17 cellular contexts compared by ENCODE assay signal in genomic region chr22:27705391-27706080, GRCh38.
A peak's percentile ranks its signal among the peaks of the same experiment; 100 is the strongest.
DNase-seq lines count a peak whose midpoint lies in the region; ATAC-seq, FAIRE-seq and TF ChIP-seq lines count a peak whose summit lies in the region.
"Had no signal": no experiment of that assay in that cellular context is flagged by ENCODE, and none has a peak within 500 bp of the region (broad histone marks: within the 10 kb centered on the region; RNA-seq: fewer than 3 reads in every experiment).

No MANE protein-coding gene starts in this region.

- no peak for FAIRE-seq in K562 (lab: Jason Lieb, UNC)
- FAIRE-seq: A204.1, D721Med had no signal

- peak; percentile 77 for ATAC-seq in K562

- H3K27ac Mint-ChIP-seq in progenitor cell of endocrine pancreas = peak overlapping the region; percentile 54
- H3K27ac Mint-ChIP-seq in T-helper 2 cell treated with Interferon-gamma antibody and Interleukin-4, amounts not matched to agents 5 μg/mL and 100 μg/mL, for 36 hours = no peak overlapping the region
- H3K27ac Mint-ChIP-seq: CD4-positive, alpha-beta memory T cell had no signal

- peaks cover 47% of the 10 kb centered on the region for H3K27me3 Mint-ChIP-seq in progenitor cell of endocrine pancreas
- H3K27me3 Mint-ChIP-seq in T-helper 2 cell treated with Interferon-gamma antibody and Interleukin-4, amounts not matched to agents 5 μg/mL and 100 μg/mL, for 36 hours (ENCODE audit: low read depth) = no peaks in the 10 kb centered on the region

- DNase-seq in NCI-H82 (lab: John Stamatoyannopoulos, UW) = peak; percentile 13
- no peak for DNase-seq in NCI-H82 treated with DMSO at 0.1 percent for 48 hours (lab: John Stamatoyannopoulos, UW; ENCODE audit: unreplicated experiment)
- peak; percentile 12 for DNase-seq in KG1 (lab: John Stamatoyannopoulos, UW)
- no peak for DNase-seq in K562 (ENCODE audit: extremely low read depth in 1 of 4, low spot score in 3 of 4)
- DNase-seq in progenitor cell of endocrine pancreas (ENCODE audit: low spot score, unreplicated experiment) = no peak
- no peak for DNase-seq in thyroid gland
- no peak for DNase-seq in esophagus squamous epithelium (lab: John Stamatoyannopoulos, UW)
- no peak for DNase-seq in T-helper 2 cell treated with Interferon-gamma antibody and Interleukin-4, amounts not matched to agents 5 μg/mL and 100 μg/mL, for 36 hours (ENCODE audit: low spot score)
- DNase-seq: AML-193; CD4-positive, alpha-beta memory T cell; DMS79 treated with DMSO at 0.1 percent for 48 hours; GDM1; GOT3; NCI-H1417; NCI-H1930 had no signal

- H3K36me3 ChIP-seq in K562 (ENCODE audit: control insufficient read depth, insufficient read depth, low read length) (no peaks in the 10 kb centered on the region), thyroid gland (no peaks in the 10 kb centered on the region), esophagus squamous epithelium (no peaks in the 10 kb centered on the region)

- peaks cover 0 to 2% of the 10 kb centered on the region in 2 experiments; a peak in 2 of 5 replicates for H3K4me1 ChIP-seq in K562 (replicated peaks in 1 of 2; ENCODE audit: control insufficient read depth in 2 of 2, insufficient read depth in 2 of 2, low read length in 2 of 2)
- no peaks in the 10 kb centered on the region for H3K4me1 ChIP-seq in thyroid gland
- no peaks in the 10 kb centered on the region for H3K4me1 ChIP-seq in esophagus squamous epithelium

- peaks cover 2% of the 10 kb centered on the region for H3K9me3 Mint-ChIP-seq in progenitor cell of endocrine pancreas (ENCODE audit: low read depth)
- H3K9me3 Mint-ChIP-seq in T-helper 2 cell treated with Interferon-gamma antibody and Interleukin-4, amounts not matched to agents 5 μg/mL and 100 μg/mL, for 36 hours = peaks cover 8% of the 10 kb centered on the region

- H3K27me3 ChIP-seq in K562 (ENCODE audit: control insufficient read depth in 2 of 2, insufficient read depth in 2 of 2, low read length in 2 of 2) = no peaks in the 10 kb centered on the region
- no peaks in the 10 kb centered on the region for H3K27me3 ChIP-seq in thyroid gland
- no peaks in the 10 kb centered on the region for H3K27me3 ChIP-seq in esophagus squamous epithelium

- TF ChIP-seq CTCF in K562 (IDR thresholded peaks at IDR 0.05 in 2 of 3, conservative IDR thresholded peaks at IDR 0.05 in 1 of 3; ENCODE audit: insufficient read depth in 2 of 3, low read depth in 1 of 3, low read length in 3 of 3) = no peak
- no peak for TF ChIP-seq CTCF in progenitor cell of endocrine pancreas (IDR thresholded peaks at IDR 0.05; ENCODE audit: unreplicated experiment)
- TF ChIP-seq CTCF in thyroid gland (IDR thresholded peaks at IDR 0.05) = no peak
- TF ChIP-seq CTCF in esophagus squamous epithelium (IDR thresholded peaks at IDR 0.05) = no peak

- H3K9me3 ChIP-seq in K562 (replicated peaks; ENCODE audit: control insufficient read depth, insufficient read depth, low read depth, low read length) (no peaks in the 10 kb centered on the region), thyroid gland (no peaks in the 10 kb centered on the region), esophagus squamous epithelium (peaks cover 0 to 5% (median 0%) of the 10 kb centered on the region in 3 donors)

- TF ChIP-seq POLR2A in K562 (conservative IDR thresholded peaks at IDR 0.05) = no peak
- TF ChIP-seq POLR2A in thyroid gland (IDR thresholded peaks at IDR 0.05) = no peak
- no peak for TF ChIP-seq POLR2A in esophagus squamous epithelium (IDR thresholded peaks at IDR 0.05)

- no peak overlapping the region for H3K4me3 Mint-ChIP-seq in progenitor cell of endocrine pancreas (ENCODE audit: low read depth)
- no peak overlapping the region for H3K4me3 Mint-ChIP-seq in T-helper 2 cell treated with Interferon-gamma antibody and Interleukin-4, amounts not matched to agents 5 μg/mL and 100 μg/mL, for 36 hours
- H3K4me3 Mint-ChIP-seq: CD4-positive, alpha-beta memory T cell had no signal

- intact Hi-C loops in K562 (cut with micrococcal nuclease) (no loop called here), thyroid gland (cut with DNase I) (no loop called here), esophagus squamous epithelium (cut with DNase I) (no loop called here)

- TF ChIP-seq EP300 in K562 (IDR thresholded peaks at IDR 0.05; ENCODE audit: low read length) = no peak

- WGBS in K562 (ENCODE audit: insufficient coverage, low coverage, missing lambda C conversion rate) = 25% methylated on average over 12 of the region's 12 CpGs
- 62 to 66% methylated on average over 12 of the region's 12 CpGs for WGBS in thyroid gland, 2 donors
- 48 to 58% methylated on average over 12 of the region's 12 CpGs for WGBS in esophagus squamous epithelium, 2 donors

- POLR2A ChIA-PET in K562 (lab: Yijun Ruan, JAX) = no interaction called here

- H3K9ac ChIP-seq in K562 (ENCODE audit: insufficient read depth in 1 of 2, low read depth in 2 of 2, low read length in 2 of 2) = no peak overlapping the region

- no peak for TF ChIP-seq RAD21 in K562 (CRISPR knock-in tag; conservative IDR thresholded peaks at IDR 0.05 in 1 of 2, IDR thresholded peaks at IDR 0.05 in 1 of 2)

- H3K4me3 ChIP-seq in K562 (no peak overlapping the region), thyroid gland (replicated peaks in 1 of 3) (no peak overlapping the region), esophagus squamous epithelium (no peak overlapping the region)

- no peaks in the 10 kb centered on the region for H3K9me1 ChIP-seq in K562 (ENCODE audit: control insufficient read depth, insufficient read depth, low read length)

- BruUV-seq in K562 (replicated peaks; lab: Mats Ljungman, UMichigan) = no TSS peak

- H3K27ac ChIP-seq in K562 (ENCODE audit: extremely low read depth, low read depth, low read length) (no peak overlapping the region), thyroid gland (no peak overlapping the region), esophagus squamous epithelium (no peak overlapping the region)

- no peaks in the 10 kb centered on the region for H4K20me1 ChIP-seq in K562 (replicated peaks; ENCODE audit: control insufficient read depth, insufficient read depth, low read length)

- H3K36me3 Mint-ChIP-seq in progenitor cell of endocrine pancreas (ENCODE audit: insufficient read depth) = peaks cover 5% of the 10 kb centered on the region
- H3K36me3 Mint-ChIP-seq in T-helper 2 cell treated with Interferon-gamma antibody and Interleukin-4, amounts not matched to agents 5 μg/mL and 100 μg/mL, for 36 hours (ENCODE audit: low read depth) = no peaks in the 10 kb centered on the region
- H3K36me3 Mint-ChIP-seq: CD4-positive, alpha-beta memory T cell had no signal

- peaks cover 29% of the 10 kb centered on the region for H3K4me1 Mint-ChIP-seq in progenitor cell of endocrine pancreas (ENCODE audit: low read depth)
- no peaks in the 10 kb centered on the region for H3K4me1 Mint-ChIP-seq in T-helper 2 cell treated with Interferon-gamma antibody and Interleukin-4, amounts not matched to agents 5 μg/mL and 100 μg/mL, for 36 hours (ENCODE audit: low read depth)
- H3K4me1 Mint-ChIP-seq: CD4-positive, alpha-beta memory T cell had no signal

- in situ Hi-C loops in K562 (cut with MboI) = no loop called here

- H3K4me2 ChIP-seq in K562 (ENCODE audit: insufficient read depth, low read length) = no peak overlapping the region; the same call in 1 of the 2 replicates

- H3K79me2 ChIP-seq in K562 (ENCODE audit: control insufficient read depth, insufficient read depth, low read length) = no peaks in the 10 kb centered on the region

- CTCF ChIA-PET in K562 (lab: Yijun Ruan, JAX; ENCODE audit: low intra/inter-chr PET ratio) = no interaction called here

- H2AFZ ChIP-seq in K562 (ENCODE audit: low read depth, low read length) = no peak overlapping the region

TF ChIP-seq in K562, 482 proteins besides CTCF, POLR2A, EP300 and RAD21 (continues in another document):
- TF ChIP-seq HDAC1 (IDR thresholded peaks at IDR 0.05) (no peak), ZNF165 (CRISPR knock-in tag; IDR thresholded peaks at IDR 0.05; ENCODE audit: borderline replicate concordance) (no peak), PTBP1 (IDR thresholded peaks at IDR 0.05; ENCODE audit: low read depth, low read length) (no peak), ZNF184 (CRISPR knock-in tag; IDR thresholded peaks at IDR 0.05) (no peak), RBM34 (IDR thresholded peaks at IDR 0.05; ENCODE audit: borderline replicate concordance, insufficient read depth, low read length) (no peak), YY1 (IDR thresholded peaks at IDR 0.05; ENCODE audit: borderline replicate concordance in 1 of 3, control insufficient read depth in 1 of 3, extremely low read depth in 1 of 3, insufficient read depth in 3 of 3, insufficient read length in 1 of 3, insufficient replicate concordance in 2 of 3, low read depth in 1 of 3, low read length in 2 of 3) (no peak), SIX5 (IDR thresholded peaks at IDR 0.05; ENCODE audit: borderline replicate concordance in 1 of 2, insufficient read depth in 1 of 2, low read depth in 1 of 2, low read length in 2 of 2) (no peak), POLR2H (tag; IDR thresholded peaks at IDR 0.05; ENCODE audit: low read depth) (no peak), ZNF316 (IDR thresholded peaks at IDR 0.05) (peak; percentile 83), NR3C1 (CRISPR knock-in tag; IDR thresholded peaks at IDR 0.05) (no peak), SIN3A (IDR thresholded peaks at IDR 0.05; ENCODE audit: borderline replicate concordance in 2 of 2, control insufficient read depth in 1 of 2, low read depth in 2 of 2, low read length in 2 of 2) (no peak), ZHX1 (conservative IDR thresholded peaks at IDR 0.05; ENCODE audit: low read length) (no peak), MAFG (tag; conservative IDR thresholded peaks at IDR 0.05) (peak; percentile 39)

Comparison
In these comparisons a context has a peak if more than half of its experiments do, and no peak if none do; other contexts are left out.
1. DNase-seq: peak in NCI-H82 (single experiment) and KG1 (single experiment); none in NCI-H82 treated with DMSO at 0.1 percent for 48 hours (single experiment), K562 (0 of 4), progenitor cell of endocrine pancreas (single experiment), thyroid gland (0 of 2), esophagus squamous epithelium (single experiment) and T-helper 2 cell treated with Interferon-gamma antibody and Interleukin-4, amounts not matched to agents 5 μg/mL and 100 μg/mL, for 36 hours (single experiment).